Comparison of ENCODE assay signal across 8 cellular contexts in the genomic region with DNA sequence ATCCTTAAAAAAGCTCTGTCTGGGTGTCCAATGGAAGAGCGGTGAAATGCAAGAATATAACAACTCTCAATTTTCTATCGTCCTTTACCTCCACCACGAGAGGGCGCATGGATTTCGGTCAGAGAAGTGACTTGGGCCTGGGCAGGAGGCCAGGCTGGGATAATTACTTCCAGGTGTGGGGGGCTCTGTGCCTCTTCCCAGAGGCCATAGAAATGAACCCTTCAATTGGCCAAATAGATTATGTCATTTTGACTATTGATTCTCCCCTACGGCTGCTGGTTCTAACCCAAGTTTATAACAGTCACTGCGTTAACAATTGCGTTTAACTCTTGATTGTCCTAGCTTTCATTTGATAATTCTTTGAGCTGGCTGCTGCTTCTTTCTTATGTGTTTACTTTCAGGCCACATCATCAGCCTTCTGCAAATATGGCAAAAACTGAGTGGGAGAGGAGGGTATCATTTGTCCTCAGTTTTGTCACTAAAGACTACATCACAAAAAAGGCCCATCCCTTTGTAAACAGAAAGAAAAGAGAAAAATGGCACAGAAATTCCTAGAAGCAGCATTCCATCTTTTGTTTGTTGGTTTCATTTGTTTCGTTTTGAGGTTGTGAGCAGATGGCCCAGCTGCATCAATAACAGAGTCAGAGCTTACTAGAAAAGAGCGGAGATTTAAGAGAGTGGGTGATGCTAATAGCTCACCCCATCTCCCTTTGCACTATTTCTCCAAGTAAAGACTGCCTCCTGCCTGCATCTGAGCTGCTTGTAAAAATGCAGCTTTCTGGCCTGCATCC. TPM values are rescaled to one million over a fixed set of nuclear protein-coding genes. Genes with fewer than 3 reads are reported as not detected.
A peak's percentile ranks its signal among the peaks of the same experiment; 100 is the strongest.
DNase-seq lines count a peak whose midpoint lies in the region; ATAC-seq, FAIRE-seq and TF ChIP-seq lines count a peak whose summit lies in the region.

No MANE protein-coding gene starts in this region.

- no peak overlapping the region for H3K4me3 Mint-ChIP-seq in activated CD4-positive, alpha-beta memory T cell treated with anti-CD3 and anti-CD28 coated beads for 36 hours

- no peak overlapping the region for H3K27ac Mint-ChIP-seq in activated CD4-positive, alpha-beta memory T cell treated with anti-CD3 and anti-CD28 coated beads for 36 hours

- peak overlapping the region; percentile 60 for H3K27ac ChIP-seq in ectodermal cell (ENCODE audit: insufficient read depth, low read depth, low read length, poor library complexity, severe bottlenecking)

- H3K27me3 Mint-ChIP-seq in activated CD4-positive, alpha-beta memory T cell treated with anti-CD3 and anti-CD28 coated beads for 36 hours, result no peaks in the 10 kb centered on the region

- CTCF ChIA-PET in activated CD4-positive, alpha-beta memory T cell treated with anti-CD3 and anti-CD28 coated beads for 36 hours (lab: Charles Lee), result interaction anchor here (0.7 to 6.1 kb wide), 41 partner anchors 9 to 257 kb away, joined by 3 to 342 read pairs (median 5); a partner anchor contains a TSS

- no peaks in the 10 kb centered on the region for H3K9me3 ChIP-seq in ectodermal cell (ENCODE audit: control insufficient read depth, low read length)

- H3K4me1 Mint-ChIP-seq in activated CD4-positive, alpha-beta memory T cell treated with anti-CD3 and anti-CD28 coated beads for 36 hours (ENCODE audit: low read depth), result no peaks in the 10 kb centered on the region

- POLR2A ChIA-PET in activated CD4-positive, alpha-beta memory T cell treated with anti-CD3 and anti-CD28 coated beads for 36 hours (lab: Charles Lee), result interaction anchor here (1.0 to 5.2 kb wide), 2 partner anchors 45 to 100 kb away, joined by 3 to 19 read pairs; no protein-coding TSS in a partner anchor

- peak; percentile 81 for TF ChIP-seq CTCF in D721Med (IDR thresholded peaks at IDR 0.05; ENCODE audit: insufficient read depth, missing control alignments)

- H3K9me3 Mint-ChIP-seq in activated CD4-positive, alpha-beta memory T cell treated with anti-CD3 and anti-CD28 coated beads for 36 hours, result no peaks in the 10 kb centered on the region

- no peaks in the 10 kb centered on the region for H3K27me3 ChIP-seq in ectodermal cell (ENCODE audit: control insufficient read depth, insufficient read depth, low read length, poor library complexity, severe bottlenecking)

- H3K4me1 ChIP-seq in ectodermal cell (ENCODE audit: control insufficient read depth, insufficient read depth, low read length), result no peaks in the 10 kb centered on the region

- H3K4me3 ChIP-seq in ectodermal cell (ENCODE audit: insufficient read depth, low read depth, low read length), result no peak overlapping the region

- WGBS in ectodermal cell, 2 experiments, result 45 to 50% methylated on average over 9 to 10 of the region's 10 CpGs

- no peaks in the 10 kb centered on the region for H3K36me3 ChIP-seq in ectodermal cell (ENCODE audit: control insufficient read depth, insufficient read depth, low read length)

- no peak for FAIRE-seq in D721Med (lab: Jason Lieb, UNC)

- intact Hi-C loops in activated CD4-positive, alpha-beta memory T cell treated with anti-CD3 and anti-CD28 coated beads for 36 hours (cut with micrococcal nuclease), result loop anchor here (1.0 to 5.0 kb wide), 5 partner anchors 47 to 123 kb away; no protein-coding TSS in a partner anchor

- peak; percentile 34 for DNase-seq in D721Med (ENCODE audit: insufficient read length, low spot score)
- peak; percentile 97 for DNase-seq in NCI-H774 (lab: John Stamatoyannopoulos, UW)
- peak; percentile 77 for DNase-seq in activated CD4-positive, alpha-beta memory T cell treated with anti-CD3 and anti-CD28 coated beads for 36 hours
- peak; percentile 92 for DNase-seq in medulla oblongata (ENCODE audit: extremely low spot score)
- peak; percentile 27 for DNase-seq in stimulated activated CD8-positive, alpha-beta memory T cell treated with anti-CD3 and anti-CD28 coated beads, Interleukin-12 subunit alpha, Interleukin-12 subunit beta, amount 100 ng/mL, for 4 hours (ENCODE audit: low read depth)

- peak; percentile 53 for ATAC-seq in HG03442 (IDR thresholded peaks at IDR 0.05; ENCODE audit: unreplicated experiment)
- no peak for ATAC-seq in HG02840 (IDR thresholded peaks at IDR 0.05; ENCODE audit: low FRiP score, unreplicated experiment)

- H3K36me3 Mint-ChIP-seq in activated CD4-positive, alpha-beta memory T cell treated with anti-CD3 and anti-CD28 coated beads for 36 hours, result no peaks in the 10 kb centered on the region

RNA-seq across cellular contexts. Expression of a gene that starts 45.4 kb away (rescaled TPM):
- 10 to 100 TPM; 58.1 to 61.1 TPM for total RNA-seq in activated CD4-positive, alpha-beta memory T cell treated with anti-CD3 and anti-CD28 coated beads for 36 hours
- polyA plus RNA-seq in ectodermal cell (2013, experiment 1 of 4), result 84.8 TPM
- polyA plus RNA-seq in ectodermal cell (2013, experiment 2 of 4), result 83.7 TPM
- polyA plus RNA-seq in ectodermal cell (2013, experiment 3 of 4), result 82.8 TPM
- polyA plus RNA-seq in ectodermal cell (2013, experiment 4 of 4), result 91.0 TPM

Comparison
In these comparisons a context has a peak if more than half of its experiments do, and no peak if none do; other contexts are left out.
1. DNase-seq: peak in every context shown above with its lines; median percentile 97 in NCI-H774; 92 in medulla oblongata; 77 in activated CD4-positive, alpha-beta memory T cell treated with anti-CD3 and anti-CD28 coated beads for 36 hours; 34 in D721Med; 27 in stimulated activated CD8-positive, alpha-beta memory T cell treated with anti-CD3 and anti-CD28 coated beads, Interleukin-12 subunit alpha, Interleukin-12 subunit beta, amount 100 ng/mL, for 4 hours.